1 cellular context compared by ENCODE assay signal in the genomic region with DNA sequence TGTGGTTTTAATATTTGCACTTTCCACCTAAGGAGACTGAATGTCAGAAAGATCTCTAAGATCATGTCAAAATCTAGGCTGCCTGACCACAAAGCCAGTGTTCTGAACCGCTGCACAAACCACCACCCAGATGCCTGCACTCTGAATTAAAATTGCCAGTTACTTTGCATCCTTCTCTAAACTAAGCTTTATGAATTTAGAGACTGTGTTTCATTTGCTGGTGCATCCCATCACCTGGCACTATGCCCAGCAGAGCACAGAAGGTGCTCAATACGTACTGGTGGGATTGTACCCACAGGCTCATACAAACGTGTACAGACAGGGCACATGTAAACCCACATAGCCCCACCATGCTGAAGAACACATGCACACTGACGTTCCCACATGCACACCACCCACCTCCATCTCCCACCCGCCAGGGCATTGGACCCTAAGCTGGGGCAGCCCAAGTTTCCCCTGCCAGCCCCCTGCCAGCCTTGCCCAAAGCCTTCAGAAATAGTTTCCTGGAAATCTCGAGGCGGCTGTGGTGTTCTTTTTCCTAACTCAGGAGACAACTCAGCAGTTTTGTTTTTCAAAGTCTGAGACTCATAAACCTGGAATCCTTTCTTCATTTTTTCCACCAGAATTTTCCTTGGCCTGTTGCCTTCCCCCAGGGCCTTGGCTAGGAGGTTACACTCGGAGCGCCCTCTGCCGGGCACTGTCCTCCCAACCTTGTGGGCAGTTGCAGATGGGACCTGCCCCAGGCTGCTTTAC.
TF ChIP-seq lines count a peak whose summit lies in the region.

No MANE protein-coding gene starts in this region.

TF ChIP-seq in GM12878, 131 proteins besides CTCF, POLR2A, EP300 and RAD21 (continued from another document and continues in another):
- TF ChIP-seq, protein P1, sequence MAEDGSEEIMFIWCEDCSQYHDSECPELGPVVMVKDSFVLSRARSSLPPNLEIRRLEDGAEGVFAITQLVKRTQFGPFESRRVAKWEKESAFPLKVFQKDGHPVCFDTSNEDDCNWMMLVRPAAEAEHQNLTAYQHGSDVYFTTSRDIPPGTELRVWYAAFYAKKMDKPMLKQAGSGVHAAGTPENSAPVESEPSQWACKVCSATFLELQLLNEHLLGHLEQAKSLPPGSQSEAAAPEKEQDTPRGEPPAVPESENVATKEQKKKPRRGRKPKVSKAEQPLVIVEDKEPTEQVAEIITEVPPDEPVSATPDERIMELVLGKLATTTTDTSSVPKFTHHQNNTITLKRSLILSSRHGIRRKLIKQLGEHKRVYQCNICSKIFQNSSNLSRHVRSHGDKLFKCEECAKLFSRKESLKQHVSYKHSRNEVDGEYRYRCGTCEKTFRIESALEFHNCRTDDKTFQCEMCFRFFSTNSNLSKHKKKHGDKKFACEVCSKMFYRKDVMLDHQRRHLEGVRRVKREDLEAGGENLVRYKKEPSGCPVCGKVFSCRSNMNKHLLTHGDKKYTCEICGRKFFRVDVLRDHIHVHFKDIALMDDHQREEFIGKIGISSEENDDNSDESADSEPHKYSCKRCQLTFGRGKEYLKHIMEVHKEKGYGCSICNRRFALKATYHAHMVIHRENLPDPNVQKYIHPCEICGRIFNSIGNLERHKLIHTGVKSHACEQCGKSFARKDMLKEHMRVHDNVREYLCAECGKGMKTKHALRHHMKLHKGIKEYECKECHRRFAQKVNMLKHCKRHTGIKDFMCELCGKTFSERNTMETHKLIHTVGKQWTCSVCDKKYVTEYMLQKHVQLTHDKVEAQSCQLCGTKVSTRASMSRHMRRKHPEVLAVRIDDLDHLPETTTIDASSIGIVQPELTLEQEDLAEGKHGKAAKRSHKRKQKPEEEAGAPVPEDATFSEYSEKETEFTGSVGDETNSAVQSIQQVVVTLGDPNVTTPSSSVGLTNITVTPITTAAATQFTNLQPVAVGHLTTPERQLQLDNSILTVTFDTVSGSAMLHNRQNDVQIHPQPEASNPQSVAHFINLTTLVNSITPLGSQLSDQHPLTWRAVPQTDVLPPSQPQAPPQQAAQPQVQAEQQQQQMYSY (CRISPR knock-in tag; IDR thresholded peaks at IDR 0.05): 0 out of 2 replicates have a peak, but pooled peaks have one; percentile 37
- TF ChIP-seq RBBP5 (conservative IDR thresholded peaks at IDR 0.05) (no peak), SREBF1 (IDR thresholded peaks at IDR 0.05; ENCODE audit: low read length) (no peak), PAX8 (IDR thresholded peaks at IDR 0.05) (no peak), PBX3 (IDR thresholded peaks at IDR 0.05; ENCODE audit: insufficient replicate concordance, low read depth, low read length) (no peak), BACH1 (IDR thresholded peaks at IDR 0.05; ENCODE audit: borderline replicate concordance) (no peak), ATF2 (IDR thresholded peaks at IDR 0.05; ENCODE audit: low read length) (no peak), RB1 (IDR thresholded peaks at IDR 0.05; ENCODE audit: borderline replicate concordance) (no peak), NRF1 (conservative IDR thresholded peaks at IDR 0.05; ENCODE audit: low read depth, low read length) (no peak), CEBPZ (IDR thresholded peaks at IDR 0.05; ENCODE audit: low read depth, low read length) (no peak), HCFC1 (IDR thresholded peaks at IDR 0.05; ENCODE audit: low read length) (no peak), ZSCAN29 (IDR thresholded peaks at IDR 0.05) (no peak), TCF12 (IDR thresholded peaks at IDR 0.05; ENCODE audit: low read depth, low read length) (peak; percentile 47; the same call in 1 of the 2 replicates), GABPA (IDR thresholded peaks at IDR 0.05; ENCODE audit: low read depth) (no peak), SMAD1 (IDR thresholded peaks at IDR 0.05; ENCODE audit: low read depth, partially characterized antibody) (no peak), EZH2 (IDR thresholded peaks at IDR 0.05; ENCODE audit: borderline replicate concordance, control insufficient read depth, low read depth, low read length) (no peak), NR2C1 (IDR thresholded peaks at IDR 0.05) (no peak), NR2C2 (IDR thresholded peaks at IDR 0.05; ENCODE audit: borderline replicate concordance, control insufficient read depth, insufficient read length, low read depth) (no peak), TARDBP (IDR thresholded peaks at IDR 0.05; ENCODE audit: borderline replicate concordance) (no peak), MEF2B (IDR thresholded peaks at IDR 0.05; ENCODE audit: partially characterized antibody, poor library complexity, severe bottlenecking) (no peak)
- TF ChIP-seq, protein P2, sequence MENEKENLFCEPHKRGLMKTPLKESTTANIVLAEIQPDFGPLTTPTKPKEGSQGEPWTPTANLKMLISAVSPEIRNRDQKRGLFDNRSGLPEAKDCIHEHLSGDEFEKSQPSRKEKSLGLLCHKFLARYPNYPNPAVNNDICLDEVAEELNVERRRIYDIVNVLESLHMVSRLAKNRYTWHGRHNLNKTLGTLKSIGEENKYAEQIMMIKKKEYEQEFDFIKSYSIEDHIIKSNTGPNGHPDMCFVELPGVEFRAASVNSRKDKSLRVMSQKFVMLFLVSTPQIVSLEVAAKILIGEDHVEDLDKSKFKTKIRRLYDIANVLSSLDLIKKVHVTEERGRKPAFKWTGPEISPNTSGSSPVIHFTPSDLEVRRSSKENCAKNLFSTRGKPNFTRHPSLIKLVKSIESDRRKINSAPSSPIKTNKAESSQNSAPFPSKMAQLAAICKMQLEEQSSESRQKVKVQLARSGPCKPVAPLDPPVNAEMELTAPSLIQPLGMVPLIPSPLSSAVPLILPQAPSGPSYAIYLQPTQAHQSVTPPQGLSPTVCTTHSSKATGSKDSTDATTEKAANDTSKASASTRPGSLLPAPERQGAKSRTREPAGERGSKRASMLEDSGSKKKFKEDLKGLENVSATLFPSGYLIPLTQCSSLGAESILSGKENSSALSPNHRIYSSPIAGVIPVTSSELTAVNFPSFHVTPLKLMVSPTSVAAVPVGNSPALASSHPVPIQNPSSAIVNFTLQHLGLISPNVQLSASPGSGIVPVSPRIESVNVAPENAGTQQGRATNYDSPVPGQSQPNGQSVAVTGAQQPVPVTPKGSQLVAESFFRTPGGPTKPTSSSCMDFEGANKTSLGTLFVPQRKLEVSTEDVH (IDR thresholded peaks at IDR 0.05; ENCODE audit: low read depth, partially characterized antibody): no peak
- TF ChIP-seq, protein P3, sequence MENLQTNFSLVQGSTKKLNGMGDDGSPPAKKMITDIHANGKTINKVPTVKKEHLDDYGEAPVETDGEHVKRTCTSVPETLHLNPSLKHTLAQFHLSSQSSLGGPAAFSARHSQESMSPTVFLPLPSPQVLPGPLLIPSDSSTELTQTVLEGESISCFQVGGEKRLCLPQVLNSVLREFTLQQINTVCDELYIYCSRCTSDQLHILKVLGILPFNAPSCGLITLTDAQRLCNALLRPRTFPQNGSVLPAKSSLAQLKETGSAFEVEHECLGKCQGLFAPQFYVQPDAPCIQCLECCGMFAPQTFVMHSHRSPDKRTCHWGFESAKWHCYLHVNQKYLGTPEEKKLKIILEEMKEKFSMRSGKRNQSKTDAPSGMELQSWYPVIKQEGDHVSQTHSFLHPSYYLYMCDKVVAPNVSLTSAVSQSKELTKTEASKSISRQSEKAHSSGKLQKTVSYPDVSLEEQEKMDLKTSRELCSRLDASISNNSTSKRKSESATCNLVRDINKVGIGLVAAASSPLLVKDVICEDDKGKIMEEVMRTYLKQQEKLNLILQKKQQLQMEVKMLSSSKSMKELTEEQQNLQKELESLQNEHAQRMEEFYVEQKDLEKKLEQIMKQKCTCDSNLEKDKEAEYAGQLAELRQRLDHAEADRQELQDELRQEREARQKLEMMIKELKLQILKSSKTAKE (IDR thresholded peaks at IDR 0.05; ENCODE audit: low read depth, poor library complexity, severe bottlenecking): peak; percentile 55
- TF ChIP-seq, protein P4, sequence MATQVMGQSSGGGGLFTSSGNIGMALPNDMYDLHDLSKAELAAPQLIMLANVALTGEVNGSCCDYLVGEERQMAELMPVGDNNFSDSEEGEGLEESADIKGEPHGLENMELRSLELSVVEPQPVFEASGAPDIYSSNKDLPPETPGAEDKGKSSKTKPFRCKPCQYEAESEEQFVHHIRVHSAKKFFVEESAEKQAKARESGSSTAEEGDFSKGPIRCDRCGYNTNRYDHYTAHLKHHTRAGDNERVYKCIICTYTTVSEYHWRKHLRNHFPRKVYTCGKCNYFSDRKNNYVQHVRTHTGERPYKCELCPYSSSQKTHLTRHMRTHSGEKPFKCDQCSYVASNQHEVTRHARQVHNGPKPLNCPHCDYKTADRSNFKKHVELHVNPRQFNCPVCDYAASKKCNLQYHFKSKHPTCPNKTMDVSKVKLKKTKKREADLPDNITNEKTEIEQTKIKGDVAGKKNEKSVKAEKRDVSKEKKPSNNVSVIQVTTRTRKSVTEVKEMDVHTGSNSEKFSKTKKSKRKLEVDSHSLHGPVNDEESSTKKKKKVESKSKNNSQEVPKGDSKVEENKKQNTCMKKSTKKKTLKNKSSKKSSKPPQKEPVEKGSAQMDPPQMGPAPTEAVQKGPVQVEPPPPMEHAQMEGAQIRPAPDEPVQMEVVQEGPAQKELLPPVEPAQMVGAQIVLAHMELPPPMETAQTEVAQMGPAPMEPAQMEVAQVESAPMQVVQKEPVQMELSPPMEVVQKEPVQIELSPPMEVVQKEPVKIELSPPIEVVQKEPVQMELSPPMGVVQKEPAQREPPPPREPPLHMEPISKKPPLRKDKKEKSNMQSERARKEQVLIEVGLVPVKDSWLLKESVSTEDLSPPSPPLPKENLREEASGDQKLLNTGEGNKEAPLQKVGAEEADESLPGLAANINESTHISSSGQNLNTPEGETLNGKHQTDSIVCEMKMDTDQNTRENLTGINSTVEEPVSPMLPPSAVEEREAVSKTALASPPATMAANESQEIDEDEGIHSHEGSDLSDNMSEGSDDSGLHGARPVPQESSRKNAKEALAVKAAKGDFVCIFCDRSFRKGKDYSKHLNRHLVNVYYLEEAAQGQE (IDR thresholded peaks at IDR 0.05; ENCODE audit: low read depth, low read length): no peak
- TF ChIP-seq, protein P5, sequence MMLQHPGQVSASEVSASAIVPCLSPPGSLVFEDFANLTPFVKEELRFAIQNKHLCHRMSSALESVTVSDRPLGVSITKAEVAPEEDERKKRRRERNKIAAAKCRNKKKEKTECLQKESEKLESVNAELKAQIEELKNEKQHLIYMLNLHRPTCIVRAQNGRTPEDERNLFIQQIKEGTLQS (IDR thresholded peaks at IDR 0.05; ENCODE audit: borderline replicate concordance, extremely low read depth, low read depth, low read length): no peak
- TF ChIP-seq, protein P6, sequence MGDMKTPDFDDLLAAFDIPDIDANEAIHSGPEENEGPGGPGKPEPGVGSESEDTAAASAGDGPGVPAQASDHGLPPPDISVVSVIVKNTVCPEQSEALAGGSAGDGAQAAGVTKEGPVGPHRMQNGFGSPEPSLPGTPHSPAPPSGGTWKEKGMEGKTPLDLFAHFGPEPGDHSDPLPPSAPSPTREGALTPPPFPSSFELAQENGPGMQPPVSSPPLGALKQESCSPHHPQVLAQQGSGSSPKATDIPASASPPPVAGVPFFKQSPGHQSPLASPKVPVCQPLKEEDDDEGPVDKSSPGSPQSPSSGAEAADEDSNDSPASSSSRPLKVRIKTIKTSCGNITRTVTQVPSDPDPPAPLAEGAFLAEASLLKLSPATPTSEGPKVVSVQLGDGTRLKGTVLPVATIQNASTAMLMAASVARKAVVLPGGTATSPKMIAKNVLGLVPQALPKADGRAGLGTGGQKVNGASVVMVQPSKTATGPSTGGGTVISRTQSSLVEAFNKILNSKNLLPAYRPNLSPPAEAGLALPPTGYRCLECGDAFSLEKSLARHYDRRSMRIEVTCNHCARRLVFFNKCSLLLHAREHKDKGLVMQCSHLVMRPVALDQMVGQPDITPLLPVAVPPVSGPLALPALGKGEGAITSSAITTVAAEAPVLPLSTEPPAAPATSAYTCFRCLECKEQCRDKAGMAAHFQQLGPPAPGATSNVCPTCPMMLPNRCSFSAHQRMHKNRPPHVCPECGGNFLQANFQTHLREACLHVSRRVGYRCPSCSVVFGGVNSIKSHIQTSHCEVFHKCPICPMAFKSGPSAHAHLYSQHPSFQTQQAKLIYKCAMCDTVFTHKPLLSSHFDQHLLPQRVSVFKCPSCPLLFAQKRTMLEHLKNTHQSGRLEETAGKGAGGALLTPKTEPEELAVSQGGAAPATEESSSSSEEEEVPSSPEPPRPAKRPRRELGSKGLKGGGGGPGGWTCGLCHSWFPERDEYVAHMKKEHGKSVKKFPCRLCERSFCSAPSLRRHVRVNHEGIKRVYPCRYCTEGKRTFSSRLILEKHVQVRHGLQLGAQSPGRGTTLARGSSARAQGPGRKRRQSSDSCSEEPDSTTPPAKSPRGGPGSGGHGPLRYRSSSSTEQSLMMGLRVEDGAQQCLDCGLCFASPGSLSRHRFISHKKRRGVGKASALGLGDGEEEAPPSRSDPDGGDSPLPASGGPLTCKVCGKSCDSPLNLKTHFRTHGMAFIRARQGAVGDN (IDR thresholded peaks at IDR 0.05): no peak
